Comparison of ENCODE assay signal across 8 cellular contexts in genomic region chr11:11998091-11998781, GRCh38. TPM values are rescaled to one million over a fixed set of nuclear protein-coding genes. Genes with fewer than 3 reads are reported as not detected.
A peak's percentile ranks its signal among the peaks of the same experiment; 100 is the strongest.
DNase-seq lines count a peak whose midpoint lies in the region; ATAC-seq, FAIRE-seq and TF ChIP-seq lines count a peak whose summit lies in the region.

No MANE protein-coding gene starts in this region.

- POLR2A ChIA-PET in A549 (lab: Yijun Ruan, JAX) = no interaction called here
- POLR2A ChIA-PET in activated CD4-positive, alpha-beta memory T cell treated with anti-CD3 and anti-CD28 coated beads, Interleukin-2, amount 10 ng/mL, durations not matched to agents 7 days and 5 days (lab: Charles Lee) = no interaction called here

- H3K9me3 ChIP-seq in A549 = no peaks in the 10 kb centered on the region
- H3K9me3 ChIP-seq in body of pancreas = no peaks in the 10 kb centered on the region

- H3K27me3 ChIP-seq in body of pancreas = no peaks in the 10 kb centered on the region

- no peak for TF ChIP-seq RAD21 in A549 (conservative IDR thresholded peaks at IDR 0.05 in 1 of 2, IDR thresholded peaks at IDR 0.05 in 1 of 2)

- H3K27ac Mint-ChIP-seq in activated CD4-positive, alpha-beta memory T cell treated with anti-CD3 and anti-CD28 coated beads, Interleukin-2, amount 10 ng/mL, durations not matched to agents 7 days and 5 days = no peak overlapping the region
- H3K27ac Mint-ChIP-seq in glutamatergic neuron (ENCODE audit: unreplicated experiment) = peak overlapping the region; percentile 38

- 18% methylated on average over 8 of the region's 8 CpGs for WGBS in A549 (ENCODE audit: missing lambda C conversion rate)
- WGBS in body of pancreas, 2 donors = 61 to 69% methylated on average over 8 of the region's 8 CpGs

- H3K27ac ChIP-seq in A549 (peak overlapping the region; percentile 47 to 77; a peak in 5 of 6 replicates), body of pancreas (no peak overlapping the region)

- no peak for TF ChIP-seq EP300 in A549 (IDR thresholded peaks at IDR 0.05)

- H3K4me1 Mint-ChIP-seq in activated CD4-positive, alpha-beta memory T cell treated with anti-CD3 and anti-CD28 coated beads, Interleukin-2, amount 10 ng/mL, durations not matched to agents 7 days and 5 days = peaks cover 17% of the 10 kb centered on the region
- H3K4me1 Mint-ChIP-seq in glutamatergic neuron (ENCODE audit: low read depth, unreplicated experiment) = peaks cover 53% of the 10 kb centered on the region

- ATAC-seq in A549 (peak; percentile 77 to 82), GM18502 (IDR thresholded peaks at IDR 0.05; ENCODE audit: poor library complexity, unreplicated experiment) (peak; percentile 52), body of pancreas (no peak)

- intact Hi-C loops in body of pancreas (cut with DNase I) = no loop called here

- H3K4me1 ChIP-seq in A549 = peaks cover 32% of the 10 kb centered on the region
- H3K4me1 ChIP-seq in body of pancreas = peaks cover 5% of the 10 kb centered on the region

- DNase-seq in A549 (ENCODE audit: low read depth in 1 of 2, low spot score in 1 of 2) (peak; percentile 62 to 79), glutamatergic neuron (no peak), SK-N-DZ (ENCODE audit: low spot score) (no peak), AML-193 (lab: John Stamatoyannopoulos, UW) (no peak), body of pancreas (no peak), NCI-H446 treated with DMSO at 0.1 percent for 48 hours (lab: John Stamatoyannopoulos, UW) (no peak)
- no peak for DNase-seq in activated CD4-positive, alpha-beta memory T cell treated with anti-CD3 and anti-CD28 coated beads, Interleukin-2, amount 10 ng/mL, durations not matched to agents 7 days and 5 days

- no peak for TF ChIP-seq CTCF in A549 (IDR thresholded peaks at IDR 0.05)
- TF ChIP-seq CTCF in glutamatergic neuron (IDR thresholded peaks at IDR 0.05; ENCODE audit: partially characterized antibody, unreplicated experiment) = no peak
- no peak for TF ChIP-seq CTCF in body of pancreas (IDR thresholded peaks at IDR 0.05)

- FAIRE-seq in A549 (lab: Jason Lieb, UNC) = peak; percentile 32

- H3K4me3 Mint-ChIP-seq in activated CD4-positive, alpha-beta memory T cell treated with anti-CD3 and anti-CD28 coated beads, Interleukin-2, amount 10 ng/mL, durations not matched to agents 7 days and 5 days = peak overlapping the region; percentile 18
- peak overlapping the region; percentile 42 for H3K4me3 Mint-ChIP-seq in glutamatergic neuron (ENCODE audit: unreplicated experiment)

- TF ChIP-seq POLR2A in A549 (IDR thresholded peaks at IDR 0.05; ENCODE audit: low read length) = no peak
- no peak for TF ChIP-seq POLR2A in body of pancreas (IDR thresholded peaks at IDR 0.05)

- no peaks in the 10 kb centered on the region for H3K9me3 Mint-ChIP-seq in activated CD4-positive, alpha-beta memory T cell treated with anti-CD3 and anti-CD28 coated beads, Interleukin-2, amount 10 ng/mL, durations not matched to agents 7 days and 5 days
- H3K9me3 Mint-ChIP-seq in glutamatergic neuron (ENCODE audit: unreplicated experiment) = peaks cover 15% of the 10 kb centered on the region

- H3K36me3 Mint-ChIP-seq in activated CD4-positive, alpha-beta memory T cell treated with anti-CD3 and anti-CD28 coated beads, Interleukin-2, amount 10 ng/mL, durations not matched to agents 7 days and 5 days (ENCODE audit: low read depth) = no peaks in the 10 kb centered on the region
- peaks cover 2% of the 10 kb centered on the region for H3K36me3 Mint-ChIP-seq in glutamatergic neuron (ENCODE audit: unreplicated experiment)

- peak overlapping the region; percentile 82 for H3K4me2 ChIP-seq in A549

- H3K27me3 Mint-ChIP-seq in activated CD4-positive, alpha-beta memory T cell treated with anti-CD3 and anti-CD28 coated beads, Interleukin-2, amount 10 ng/mL, durations not matched to agents 7 days and 5 days = peaks cover 51% of the 10 kb centered on the region
- peaks cover 7% of the 10 kb centered on the region for H3K27me3 Mint-ChIP-seq in glutamatergic neuron (ENCODE audit: unreplicated experiment)

- no peaks in the 10 kb centered on the region for H3K36me3 ChIP-seq in body of pancreas (replicated peaks in 1 of 2; ENCODE audit: insufficient read depth in 1 of 2, low read depth in 2 of 2)

- CTCF ChIA-PET in A549 (lab: Yijun Ruan, JAX) = interaction anchor here (1.2 to 2.0 kb wide), 3 partner anchors 10 to 65 kb away, joined by 5 to 10 read pairs (median 7); no protein-coding TSS in a partner anchor
- CTCF ChIA-PET in activated CD4-positive, alpha-beta memory T cell treated with anti-CD3 and anti-CD28 coated beads, Interleukin-2, amount 10 ng/mL, durations not matched to agents 7 days and 5 days (lab: Charles Lee) = no interaction called here

- H3K4me3 ChIP-seq in A549 = peak overlapping the region; percentile 22; the same call in 1 of the 3 replicates
- no peak overlapping the region for H3K4me3 ChIP-seq in body of pancreas

TF ChIP-seq in A549, 52 proteins besides CTCF, POLR2A, EP300 and RAD21:
- TF ChIP-seq FOSL2 (IDR thresholded peaks at IDR 0.05) = peak; percentile 74
- TF ChIP-seq FOSL2 (CRISPR knock-in tag; IDR thresholded peaks at IDR 0.05) = peak; percentile 79
- no peak for TF ChIP-seq ESRRA (IDR thresholded peaks at IDR 0.05; ENCODE audit: borderline replicate concordance, low read length)
- no peak for TF ChIP-seq HDAC2 (IDR thresholded peaks at IDR 0.05)
- TF ChIP-seq ZSCAN20 (CRISPR knock-in tag; IDR thresholded peaks at IDR 0.05) = no peak
- TF ChIP-seq JUNB (IDR thresholded peaks at IDR 0.05) = peak; percentile 32; the same call in 1 of the 2 replicates
TF ChIP-seq in A549: peak in this region for 2.

RNA-seq across cellular contexts. Expression of gene DKK3, which starts 10.2 kb away (rescaled TPM):
- polyA plus RNA-seq in A549 (2011; rRNA removed) (18.4 and 22.8 TPM in 2 replicates), A549 (2017; fragmentation: RNase III; extraction: RNeasy Plus Mini Kit Qiagen cat#74134 plus additional on column Dnase treatment) (11.9 to 21.8 TPM (median 20.8 TPM) in 3 replicates)
- polyA plus RNA-seq in A549 (2012; cell fraction: cytosol; rRNA removed) = 6.0 and 6.2 TPM in 2 replicates
- polyA plus RNA-seq in A549 (2012; cell fraction: nucleus; rRNA removed) = 9.6 and 10.7 TPM in 2 replicates
- polyA minus RNA-seq in A549 (2011; rRNA and poly(A)+ RNA removed) = 12.0 and 14.5 TPM in 2 replicates
- total RNA-seq in activated CD4-positive, alpha-beta memory T cell treated with anti-CD3 and anti-CD28 coated beads, Interleukin-2, amount 10 ng/mL, durations not matched to agents 7 days and 5 days = not detected
- total RNA-seq in glutamatergic neuron (ENCODE audit: unreplicated experiment) (131 TPM), body of pancreas (10 to 100 TPM; 14.5 to 25.9 TPM)
- polyA plus RNA-seq in SK-N-DZ (2014; cell fraction: cytosol; rRNA removed) = 41.0 and 47.8 TPM in 2 replicates
- 37.4 and 46.4 TPM in 2 replicates for polyA plus RNA-seq in SK-N-DZ (2014; cell fraction: nucleus; rRNA removed)

Comparison
In these comparisons a context has a peak if more than half of its experiments do, and no peak if none do; other contexts are left out.
1. DNase-seq: peak in A549 (2 of 2); none in activated CD4-positive, alpha-beta memory T cell treated with anti-CD3 and anti-CD28 coated beads, Interleukin-2, amount 10 ng/mL, durations not matched to agents 7 days and 5 days (single experiment), glutamatergic neuron (single experiment), SK-N-DZ (single experiment), AML-193 (0 of 2), body of pancreas (0 of 4) and NCI-H446 treated with DMSO at 0.1 percent for 48 hours (single experiment).
2. H3K27ac ChIP-seq: peak in A549 (2 of 2); none in body of pancreas (0 of 4).
3. RNA of gene DKK3, which starts 10.2 kb away (total RNA-seq): 131 TPM in glutamatergic neuron (single experiment) and 14.5 to 25.9 TPM in body of pancreas; not detected in activated CD4-positive, alpha-beta memory T cell treated with anti-CD3 and anti-CD28 coated beads, Interleukin-2, amount 10 ng/mL, durations not matched to agents 7 days and 5 days; every median in the first group is over 10 times any median in the second.